Comparison of ENCODE assay signal across 8 cellular contexts in the genomic region with DNA sequence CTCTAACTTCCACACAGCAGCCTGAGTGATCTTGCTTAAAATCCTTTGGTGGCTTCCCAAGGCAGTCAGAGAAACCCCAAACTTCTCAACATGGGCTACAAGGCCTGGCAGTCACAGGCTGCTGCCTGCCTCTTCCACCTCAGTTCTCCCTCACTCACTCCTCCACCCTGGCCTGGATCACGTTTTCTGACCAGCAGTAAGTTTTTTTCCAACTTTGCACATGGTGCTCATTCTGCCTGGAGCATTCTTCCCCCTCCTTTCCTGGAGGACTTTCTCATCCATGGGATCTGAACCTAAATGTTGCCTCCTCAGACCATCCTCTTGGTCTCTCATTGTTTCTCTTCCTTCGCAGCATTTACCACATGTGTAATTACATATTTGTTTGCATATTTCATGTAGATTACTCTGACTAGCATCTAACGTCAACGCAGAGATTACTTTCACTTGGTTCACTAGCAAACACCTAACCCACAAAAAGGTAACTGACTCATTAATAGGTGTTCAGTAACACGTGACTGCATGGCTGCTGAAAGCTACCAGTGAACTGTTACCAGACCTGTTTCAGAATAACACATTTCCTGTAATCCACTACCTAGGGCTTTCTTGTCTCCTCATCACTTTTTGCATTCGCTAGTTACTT. TPM values are rescaled to one million over a fixed set of nuclear protein-coding genes. Genes with fewer than 3 reads are reported as not detected.
DNase-seq lines count a peak whose midpoint lies in the region; ATAC-seq lines count a peak whose summit lies in the region.

No MANE protein-coding gene starts in this region.

- H3K4me1 ChIP-seq in SJCRH30: no peaks in the 10 kb centered on the region

- intact Hi-C loops in cardiac septum (cut with DNase I): no loop called here

- no peaks in the 10 kb centered on the region for H3K9me3 Mint-ChIP-seq in T-helper 1 cell treated with Interleukin-12 subunit alpha and Interleukin-12 subunit beta and Interleukin-4 antibody, amounts not matched to agents 30 μg/mL and 1 μg/mL, for 36 hours

- peaks cover 15% of the 10 kb centered on the region for H3K36me3 ChIP-seq in SJCRH30

- DNase-seq in epithelial cell of prostate (ENCODE audit: low read depth, low spot score) (peak; percentile 81), cardiac septum (ENCODE audit: low spot score) (no peak), SJCRH30 (no peak), hepatic stellate cell (ENCODE audit: low spot score) (no peak), NCI-H2107 treated with DMSO at 0.1 percent for 48 hours (lab: John Stamatoyannopoulos, UW; ENCODE audit: unreplicated experiment) (no peak)

- H3K27me3 Mint-ChIP-seq in T-helper 1 cell treated with Interleukin-12 subunit alpha and Interleukin-12 subunit beta and Interleukin-4 antibody, amounts not matched to agents 30 μg/mL and 1 μg/mL, for 36 hours (ENCODE audit: low read depth): no peaks in the 10 kb centered on the region

- peak overlapping the region; percentile 72 for H3K27ac Mint-ChIP-seq in T-helper 1 cell treated with Interleukin-12 subunit alpha and Interleukin-12 subunit beta and Interleukin-4 antibody, amounts not matched to agents 30 μg/mL and 1 μg/mL, for 36 hours

- peak overlapping the region; percentile 56 for H3K4me3 Mint-ChIP-seq in T-helper 1 cell treated with Interleukin-12 subunit alpha and Interleukin-12 subunit beta and Interleukin-4 antibody, amounts not matched to agents 30 μg/mL and 1 μg/mL, for 36 hours

- H3K9me3 ChIP-seq in SJCRH30 (replicated peaks): no peaks in the 10 kb centered on the region

- peak; percentile 72 for ATAC-seq in GM18861 (IDR thresholded peaks at IDR 0.05; ENCODE audit: unreplicated experiment)
- peak; percentile 65 for ATAC-seq in HG02763 (IDR thresholded peaks at IDR 0.05; ENCODE audit: unreplicated experiment)

- H3K4me3 ChIP-seq in SJCRH30: no peak overlapping the region

- peaks cover 27% of the 10 kb centered on the region for H3K36me3 Mint-ChIP-seq in T-helper 1 cell treated with Interleukin-12 subunit alpha and Interleukin-12 subunit beta and Interleukin-4 antibody, amounts not matched to agents 30 μg/mL and 1 μg/mL, for 36 hours (ENCODE audit: low read depth)

- peaks cover 59% of the 10 kb centered on the region for H3K4me1 Mint-ChIP-seq in T-helper 1 cell treated with Interleukin-12 subunit alpha and Interleukin-12 subunit beta and Interleukin-4 antibody, amounts not matched to agents 30 μg/mL and 1 μg/mL, for 36 hours (ENCODE audit: low read depth)

- no peaks in the 10 kb centered on the region for H3K27me3 ChIP-seq in SJCRH30

- H3K27ac ChIP-seq in epithelial cell of prostate (peak overlapping the region; percentile 30), SJCRH30 (no peak overlapping the region)

RNA-seq across cellular contexts. Expression of a gene that starts 17.1 kb away (rescaled TPM):
- total RNA-seq in cardiac septum: 19.0 TPM
- total RNA-seq in SJCRH30 (2014; rRNA removed; shearing (Covaris generic)): 39.6 and 41.1 TPM in 2 replicates
